In genomic region chr11:67572747-67573419, GRCh38 we compare ENCODE assay signal across 8 cellular contexts. TPM values are rescaled to one million over a fixed set of nuclear protein-coding genes. Genes with fewer than 3 reads are reported as not detected.
DNase-seq lines count a peak whose midpoint lies in the region; ATAC-seq and TF ChIP-seq lines count a peak whose summit lies in the region.

No MANE protein-coding gene starts in this region.

- H3K27ac ChIP-seq in OCI-LY7 (ENCODE audit: low read depth, low read length, poor library complexity, severe bottlenecking) (no peak overlapping the region), breast epithelium (no peak overlapping the region), transverse colon (no peak overlapping the region)

- peaks cover 6% of the 10 kb centered on the region for H3K4me1 ChIP-seq in OCI-LY7 (ENCODE audit: insufficient read depth, low read length, poor library complexity, severe bottlenecking)
- no peaks in the 10 kb centered on the region for H3K4me1 ChIP-seq in breast epithelium
- H3K4me1 ChIP-seq in transverse colon: peaks cover 0 to 6% (median 0%) of the 10 kb centered on the region in 4 donors

- BruUV-seq in OCI-LY7 (replicated peaks; lab: Mats Ljungman, UMichigan): no TSS peak

- TF ChIP-seq CTCF in OCI-LY7 (conservative IDR thresholded peaks at IDR 0.05; ENCODE audit: low read length) (peak; percentile 74), breast epithelium (IDR thresholded peaks at IDR 0.05) (peak; percentile 41 to 73 (median 52)), transverse colon (IDR thresholded peaks at IDR 0.05) (peak; percentile 76 to 80 (median 79))

- no peak overlapping the region for H3K4me2 ChIP-seq in OCI-LY7 (ENCODE audit: low read length)

- H3K36me3 ChIP-seq in OCI-LY7 (ENCODE audit: insufficient read depth, low read length) (no peaks in the 10 kb centered on the region), breast epithelium (no peaks in the 10 kb centered on the region), transverse colon (no peaks in the 10 kb centered on the region)

- no peak overlapping the region for H2AFZ ChIP-seq in OCI-LY7 (ENCODE audit: low read length)

- in situ Hi-C loops in transverse colon (cut with MboI; ENCODE audit: low pct_ligation_motif_present in 1 of 4, low pct_unique_long_range_greater_than_20kb in 1 of 4, low sequenced_read_pairs in 3 of 4): no loop called here

- H3K27me3 ChIP-seq in breast epithelium (no peaks in the 10 kb centered on the region), transverse colon (peaks cover 4% of the 10 kb centered on the region)

- ATAC-seq in left lobe of liver (peak; percentile 75), HG03139 (IDR thresholded peaks at IDR 0.05; ENCODE audit: unreplicated experiment) (no peak)

- POLR2A ChIA-PET in OCI-LY7 (lab: Charles Lee): no interaction called here

- TF ChIP-seq EP300 in transverse colon (IDR thresholded peaks at IDR 0.05; ENCODE audit: low read depth): no peak

- H3K79me2 ChIP-seq in OCI-LY7 (ENCODE audit: insufficient read depth, low read depth, low read length): no peaks in the 10 kb centered on the region

- intact Hi-C loops in OCI-LY7 (cut with micrococcal nuclease; ENCODE audit: unreplicated experiment) (loop anchor here (1.0 kb wide), 1 partner anchor 41 kb away; no protein-coding TSS in a partner anchor), breast epithelium (cut with DNase I; ENCODE audit: low total_unique reads) (no loop called here), transverse colon (cut with DNase I; ENCODE audit: low total_unique reads) (no loop called here)

- CTCF ChIA-PET in OCI-LY7 (lab: Charles Lee; ENCODE audit: unreplicated experiment): interaction anchor here (0.6 to 1.1 kb wide), 2 partner anchors 13 to 76 kb away, joined by 3 to 5 read pairs; no protein-coding TSS in a partner anchor

- TF ChIP-seq POLR2A in breast epithelium (IDR thresholded peaks at IDR 0.05) (no peak), transverse colon (IDR thresholded peaks at IDR 0.05) (no peak)

- DNase-seq in DMS153 (lab: John Stamatoyannopoulos, UW): peak; percentile 70
- peak; percentile 32 for DNase-seq in HT1080 (ENCODE audit: low read depth)
- DNase-seq in OCI-LY7 (ENCODE audit: low spot score): peak; percentile 67
- peak; percentile 54 to 59 for DNase-seq in breast epithelium (ENCODE audit: low spot score in 2 of 2)
- peak; percentile 65 for DNase-seq in left lobe of liver (ENCODE audit: low spot score)
- peak; percentile 68 for DNase-seq in transverse colon
- no peak for DNase-seq in effector CD4-positive, alpha-beta T cell

- H3K4me3 ChIP-seq in OCI-LY7 (ENCODE audit: low read depth, low read length, poor library complexity, severe bottlenecking): no peak overlapping the region
- H3K4me3 ChIP-seq in breast epithelium: no peak overlapping the region
- H3K4me3 ChIP-seq in transverse colon: no peak overlapping the region

- H3K9me3 ChIP-seq in OCI-LY7 (ENCODE audit: low read length) (peaks cover 6% of the 10 kb centered on the region; the same call in 1 of the 2 replicates), breast epithelium (no peaks in the 10 kb centered on the region), transverse colon (no peaks in the 10 kb centered on the region)

- no peaks in the 10 kb centered on the region for H4K20me1 ChIP-seq in OCI-LY7 (ENCODE audit: insufficient read depth, low read length)

- 23 to 43% methylated on average over 12 to 21 of the region's 21 CpGs for WGBS in transverse colon (ENCODE audit: low coverage in 1 of 2), 2 donors

- H3K9me2 ChIP-seq in OCI-LY7 (ENCODE audit: insufficient read depth, low read length): no peaks in the 10 kb centered on the region

RNA-seq across cellular contexts. Expression of gene GSTP1, which starts 10.7 kb away (rescaled TPM):
- 904 and 1,034 TPM in 2 replicates for total RNA-seq in HT1080 (2014; rRNA removed; shearing (Covaris generic))
- polyA plus RNA-seq in HT1080 (2015; cell fraction: cytosol; rRNA removed): 447 and 524 TPM in 2 replicates
- polyA plus RNA-seq in HT1080 (2015; cell fraction: nucleus; rRNA removed): 287 and 326 TPM in 2 replicates
- 1,251 and 1,604 TPM in 2 replicates for total RNA-seq in OCI-LY7 (2014; rRNA removed; shearing (Covaris generic))
- total RNA-seq in OCI-LY7 (2022): 1,017 and 1,139 TPM in 2 replicates
- total RNA-seq in breast epithelium: 1,000 to 10,000 TPM in 2 of 3 donors, 100 to 1,000 TPM in 1; 552 to 1,029 (median 1,013) TPM
- total RNA-seq in left lobe of liver: 30.9 TPM
- total RNA-seq in transverse colon: 100 to 1,000 TPM; 166 to 578 (median 537) TPM

RNA-seq across cellular contexts. Expression of gene NDUFV1, which starts 33.9 kb away (rescaled TPM):
- 202 and 217 TPM in 2 replicates for total RNA-seq in HT1080 (2014; rRNA removed; shearing (Covaris generic))
- 136 and 158 TPM in 2 replicates for polyA plus RNA-seq in HT1080 (2015; cell fraction: cytosol; rRNA removed)
- 321 and 330 TPM in 2 replicates for polyA plus RNA-seq in HT1080 (2015; cell fraction: nucleus; rRNA removed)
- total RNA-seq in OCI-LY7 (2014; rRNA removed; shearing (Covaris generic)): 257 and 283 TPM in 2 replicates
- 294 and 335 TPM in 2 replicates for total RNA-seq in OCI-LY7 (2022)
- 100 to 1,000 TPM; 159 to 222 (median 186) TPM for total RNA-seq in breast epithelium
- 192 TPM for total RNA-seq in left lobe of liver
- 100 to 1,000 TPM; 421 to 762 (median 554) TPM for total RNA-seq in transverse colon

RNA-seq across cellular contexts. Expression of gene CABP2, which starts 49.6 kb away (rescaled TPM):
- total RNA-seq in HT1080 (2014; rRNA removed; shearing (Covaris generic)): not detected in 2 replicates
- polyA plus RNA-seq in HT1080 (2015; cell fraction: cytosol; rRNA removed): not detected in 2 replicates
- polyA plus RNA-seq in HT1080 (2015; cell fraction: nucleus; rRNA removed): not detected in 2 replicates
- not detected in 2 replicates for total RNA-seq in OCI-LY7 (2014; rRNA removed; shearing (Covaris generic))
- not detected in 2 replicates for total RNA-seq in OCI-LY7 (2022)
- not detected for total RNA-seq in breast epithelium
- total RNA-seq in left lobe of liver: not detected
- not detected for total RNA-seq in transverse colon

RNA-seq across cellular contexts. Expression of gene NUDT8, which starts 56.9 kb away (rescaled TPM):
- total RNA-seq in HT1080 (2014; rRNA removed; shearing (Covaris generic)): 17.0 and 21.5 TPM in 2 replicates
- polyA plus RNA-seq in HT1080 (2015; cell fraction: cytosol; rRNA removed): 19.2 and 29.2 TPM in 2 replicates
- polyA plus RNA-seq in HT1080 (2015; cell fraction: nucleus; rRNA removed): 15.3 and 17.2 TPM in 2 replicates
- total RNA-seq in OCI-LY7 (2014; rRNA removed; shearing (Covaris generic)): 14.4 and 20.4 TPM in 2 replicates
- total RNA-seq in OCI-LY7 (2022) (31.7 and 35.4 TPM in 2 replicates), breast epithelium (10 to 100 TPM in 2 of 3 donors, 1 to 10 TPM in 1; 9.7 to 15.1 (median 12.0) TPM), left lobe of liver (41.6 TPM), transverse colon (10 to 100 TPM; 21.3 to 68.5 (median 26.9) TPM)
